16 cellular contexts compared by ENCODE assay signal in genomic region chr6:11492444-11493300, GRCh38. TPM values are rescaled to one million over a fixed set of nuclear protein-coding genes. Genes with fewer than 3 reads are reported as not detected.
DNase-seq lines count a peak whose midpoint lies in the region; ATAC-seq and TF ChIP-seq lines count a peak whose summit lies in the region.
"Had no signal": no experiment of that assay in that cellular context is flagged by ENCODE, and none has a peak within 500 bp of the region (broad histone marks: within the 10 kb centered on the region; RNA-seq: fewer than 3 reads in every experiment).

No MANE protein-coding gene starts in this region.

- H3K27ac Mint-ChIP-seq in activated naive CD4-positive, alpha-beta T cell treated with anti-CD3 and anti-CD28 coated beads, Interleukin-2, amount 50 U/mL, for 72 hours = no peak overlapping the region
- H3K27ac Mint-ChIP-seq: activated T-helper 2 cell treated with anti-CD3 and anti-CD28 coated beads, Interferon-gamma antibody, Interleukin-2, Interleukin-4, amounts not matched to agents 10 μg/mL and 5 μg/mL and 100 μg/mL, durations not matched to agents 14 hours and 24 hours and 36 hours; nephron progenitor cell had no signal

- H3K27me3 ChIP-seq in OCI-LY1 (ENCODE audit: insufficient read depth, low read length) (no peaks in the 10 kb centered on the region), foreskin keratinocyte (no peaks in the 10 kb centered on the region)
- H3K27me3 ChIP-seq: colonic mucosa had no signal

- H3K27ac ChIP-seq in HEK293 (ENCODE audit: extremely low read depth, low read depth, low read length) (no peak overlapping the region), OCI-LY1 (ENCODE audit: low read depth, low read length, poor library complexity, severe bottlenecking) (peak overlapping the region; percentile 55), foreskin keratinocyte (no peak overlapping the region)
- H3K27ac ChIP-seq: colonic mucosa had no signal

- no peaks in the 10 kb centered on the region for H3K9me3 ChIP-seq in HEK293 (ENCODE audit: control insufficient read depth, insufficient read depth, low read depth, low read length)
- no peaks in the 10 kb centered on the region for H3K9me3 ChIP-seq in OCI-LY1 (ENCODE audit: low read length)
- H3K9me3 ChIP-seq: colonic mucosa had no signal

- no peaks in the 10 kb centered on the region for H3F3A ChIP-seq in OCI-LY1 (ENCODE audit: insufficient read depth, low read length)

- H4K20me1 ChIP-seq in OCI-LY1 (ENCODE audit: insufficient read depth, low read length) = no peaks in the 10 kb centered on the region

- H2AFZ ChIP-seq in OCI-LY1 (ENCODE audit: low read length) = no peak overlapping the region

- no peaks in the 10 kb centered on the region for H3K79me2 ChIP-seq in OCI-LY1 (ENCODE audit: insufficient read depth, low read length)

- no peak overlapping the region; the same call in 1 of the 2 replicates for H3K4me2 ChIP-seq in OCI-LY1 (ENCODE audit: low read length)

- H3K36me3 Mint-ChIP-seq in activated naive CD4-positive, alpha-beta T cell treated with anti-CD3 and anti-CD28 coated beads, Interleukin-2, amount 50 U/mL, for 72 hours = no peaks in the 10 kb centered on the region

- H3K9ac ChIP-seq in OCI-LY1 (ENCODE audit: low read length) = no peak overlapping the region

- H3K36me3 ChIP-seq in HEK293 (ENCODE audit: control insufficient read depth in 2 of 2, insufficient read depth in 1 of 2, low read length in 2 of 2) = no peaks in the 10 kb centered on the region
- no peaks in the 10 kb centered on the region for H3K36me3 ChIP-seq in OCI-LY1 (ENCODE audit: insufficient read depth, low read length)
- H3K36me3 ChIP-seq: colonic mucosa had no signal

- CTCF ChIA-PET in HEK293 (lab: Yijun Ruan, JAX) = interaction anchor here (0.5 to 1.2 kb wide), 5 partner anchors 83 to 893 kb away, joined by 3 to 4 read pairs (median 3); no protein-coding TSS in a partner anchor

- H3K9me2 ChIP-seq in OCI-LY1 (ENCODE audit: low read depth, low read length) = no peaks in the 10 kb centered on the region

- DNase-seq in EH (ENCODE audit: low read depth) = peak; percentile 70
- DNase-seq in foreskin fibroblast = peak; percentile 14 to 45
- DNase-seq in NCI-H526 treated with DMSO at 0.1 percent for 48 hours (lab: John Stamatoyannopoulos, UW) = no peak
- DNase-seq in activated naive CD4-positive, alpha-beta T cell treated with anti-CD3 and anti-CD28 coated beads, Interleukin-2, amount 50 U/mL, for 72 hours (ENCODE audit: low spot score in 2 of 2) = no peak
- DNase-seq in OCI-M2 (lab: John Stamatoyannopoulos, UW; ENCODE audit: unreplicated experiment) = no peak
- no peak for DNase-seq in foreskin keratinocyte
- DNase-seq: activated CD8-positive, alpha-beta memory T cell treated with anti-CD3 and anti-CD28 coated beads for 24 hours; anterior cingulate cortex; colonic mucosa; head of caudate nucleus; NCI-H187 treated with DMSO at 0.1 percent for 48 hours; NCI-H524 treated with DMSO at 0.1 percent for 48 hours; nephron progenitor cell had no signal

- POLR2A ChIA-PET in HEK293 (lab: Yijun Ruan, JAX) = no interaction called here

- H3K4me3 ChIP-seq in HEK293 (ENCODE audit: low read depth, low read length) = no peak overlapping the region
- no peak overlapping the region for H3K4me3 ChIP-seq in OCI-LY1 (ENCODE audit: low read depth, low read length, poor library complexity, severe bottlenecking)
- no peak overlapping the region for H3K4me3 ChIP-seq in foreskin fibroblast (ENCODE audit: low read depth in 1 of 2, low read length in 2 of 2)
- H3K4me3 ChIP-seq: colonic mucosa had no signal

- H3K4me1 ChIP-seq in HEK293 (ENCODE audit: control insufficient read depth, insufficient read depth, low read length) (no peaks in the 10 kb centered on the region), OCI-LY1 (ENCODE audit: insufficient read depth, low read length, severe bottlenecking) (peaks cover 44% of the 10 kb centered on the region), foreskin keratinocyte (no peaks in the 10 kb centered on the region)
- H3K4me1 ChIP-seq: colonic mucosa had no signal

- H3K9me3 Mint-ChIP-seq in activated naive CD4-positive, alpha-beta T cell treated with anti-CD3 and anti-CD28 coated beads, Interleukin-2, amount 50 U/mL, for 72 hours = no peaks in the 10 kb centered on the region
- H3K9me3 Mint-ChIP-seq: activated T-helper 2 cell treated with anti-CD3 and anti-CD28 coated beads, Interferon-gamma antibody, Interleukin-2, Interleukin-4, amounts not matched to agents 10 μg/mL and 5 μg/mL and 100 μg/mL, durations not matched to agents 14 hours and 24 hours and 36 hours; nephron progenitor cell had no signal

- ATAC-seq in activated naive CD4-positive, alpha-beta T cell treated with anti-CD3 and anti-CD28 coated beads, Interleukin-2, amount 50 U/mL, for 72 hours = no peak
- no peak for ATAC-seq in foreskin keratinocyte

- TF ChIP-seq CTCF in HEK293 (tag by site-specific recombination; IDR thresholded peaks at IDR 0.05) (no peak), OCI-LY1 (IDR thresholded peaks at IDR 0.05; ENCODE audit: low read length) (no peak), foreskin fibroblast (IDR thresholded peaks at IDR 0.05; ENCODE audit: low read depth, low read length) (no peak), foreskin keratinocyte (conservative IDR thresholded peaks at IDR 0.05) (no peak)

TF ChIP-seq in HEK293, 187 proteins besides CTCF, POLR2A, EP300 and RAD21:
- TF ChIP-seq ZFHX2 (tag by site-specific recombination; conservative IDR thresholded peaks at IDR 0.05) (peak; percentile 44; the same call in 1 of the 2 replicates), EGR2 (tag by site-specific recombination; IDR thresholded peaks at IDR 0.05; ENCODE audit: low read depth) (0 out of 2 replicates have a peak, but pooled peaks have one; percentile 15), ZNF175 (tag by site-specific recombination; IDR thresholded peaks at IDR 0.05) (no peak)

RNA-seq across cellular contexts. Expression of gene TMEM170B, which starts 44.9 kb away (rescaled TPM):
- total RNA-seq in activated naive CD4-positive, alpha-beta T cell treated with anti-CD3 and anti-CD28 coated beads, Interleukin-2, amount 50 U/mL, for 72 hours = 1 to 10 TPM in 1 of 2 donors, under 1 TPM in 1; 0.39 to 1.1 TPM
- total RNA-seq in foreskin keratinocyte = 0.03 and 0.07 TPM in 2 replicates
- 0.01 and 0.02 TPM in 2 replicates for polyA plus RNA-seq in foreskin keratinocyte

Comparison
In these comparisons a context has a peak if more than half of its experiments do, and no peak if none do; other contexts are left out.
1. DNase-seq: peak in EH (single experiment) and foreskin fibroblast (2 of 2); none in NCI-H526 treated with DMSO at 0.1 percent for 48 hours (single experiment), activated naive CD4-positive, alpha-beta T cell treated with anti-CD3 and anti-CD28 coated beads, Interleukin-2, amount 50 U/mL, for 72 hours (0 of 2), OCI-M2 (single experiment) and foreskin keratinocyte (0 of 2).